1 cellular context compared by ENCODE assay signal in genomic region chr1:209803568-209803967, GRCh38.
TF ChIP-seq lines count a peak whose summit lies in the region.

No MANE protein-coding gene starts in this region.

TF ChIP-seq in HepG2, 621 proteins besides CTCF, POLR2A, EP300 and RAD21:
- TF ChIP-seq ZNF232 (CRISPR knock-in tag; IDR thresholded peaks at IDR 0.05; ENCODE audit: borderline replicate concordance) (no peak), HOXA3 (CRISPR knock-in tag; IDR thresholded peaks at IDR 0.05) (no peak), ATF7 (IDR thresholded peaks at IDR 0.05) (peak; percentile 77), ATF7 (CRISPR knock-in tag; IDR thresholded peaks at IDR 0.05) (no peak), CREB1 (IDR thresholded peaks at IDR 0.05) (peak; percentile 81), CREB1 (CRISPR knock-in tag; IDR thresholded peaks at IDR 0.05) (no peak), ZNF280D (CRISPR knock-in tag; IDR thresholded peaks at IDR 0.05) (no peak), MLXIP (CRISPR knock-in tag; IDR thresholded peaks at IDR 0.05; ENCODE audit: borderline replicate concordance) (no peak), ZMYM2 (CRISPR knock-in tag; IDR thresholded peaks at IDR 0.05) (no peak)
